In the genomic region with DNA sequence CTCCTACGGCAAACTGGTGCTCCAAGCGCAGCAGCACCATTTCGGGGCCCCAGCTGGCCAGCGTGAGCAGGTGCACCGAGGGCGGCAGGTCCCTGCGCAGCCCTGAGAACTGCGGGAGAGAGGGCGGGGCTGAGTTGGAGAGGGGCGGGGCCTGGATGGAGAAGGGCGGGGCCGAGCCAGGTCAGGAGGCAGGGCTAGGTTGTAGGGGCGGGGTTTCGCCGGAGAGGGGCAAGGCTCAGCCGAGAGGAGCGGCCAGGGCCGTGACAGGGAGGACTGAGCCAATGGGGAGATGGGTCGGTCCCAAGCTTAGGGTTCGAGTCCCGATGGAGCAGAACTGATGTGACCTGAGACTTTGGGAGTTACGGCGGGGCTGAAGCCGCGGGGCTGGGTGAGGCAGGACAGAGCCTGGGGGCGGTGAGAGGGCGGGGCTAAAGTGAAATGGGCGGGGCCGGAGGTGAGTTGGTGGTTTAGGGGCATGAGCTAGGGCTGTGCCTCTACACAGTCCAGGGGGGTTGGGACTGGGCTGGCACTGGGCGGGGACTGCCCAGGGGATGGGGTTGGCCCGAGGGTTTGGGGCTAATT, we compare ENCODE assay signal across 1 cellular context.
TF ChIP-seq lines count a peak whose summit lies in the region.

No MANE protein-coding gene starts in this region.

TF ChIP-seq in GM12878, 131 proteins besides CTCF, POLR2A, EP300 and RAD21:
- TF ChIP-seq MEF2A (IDR thresholded peaks at IDR 0.05; ENCODE audit: insufficient read depth, low read depth, low read length), result no peak
- no peak for TF ChIP-seq CREB1 (IDR thresholded peaks at IDR 0.05; ENCODE audit: low read depth)
- TF ChIP-seq BHLHE40 (IDR thresholded peaks at IDR 0.05; ENCODE audit: borderline replicate concordance in 1 of 2, low read depth in 2 of 2, low read length in 1 of 2), result no peak
- no peak for TF ChIP-seq PML (IDR thresholded peaks at IDR 0.05; ENCODE audit: low read length)
- TF ChIP-seq, protein P1, sequence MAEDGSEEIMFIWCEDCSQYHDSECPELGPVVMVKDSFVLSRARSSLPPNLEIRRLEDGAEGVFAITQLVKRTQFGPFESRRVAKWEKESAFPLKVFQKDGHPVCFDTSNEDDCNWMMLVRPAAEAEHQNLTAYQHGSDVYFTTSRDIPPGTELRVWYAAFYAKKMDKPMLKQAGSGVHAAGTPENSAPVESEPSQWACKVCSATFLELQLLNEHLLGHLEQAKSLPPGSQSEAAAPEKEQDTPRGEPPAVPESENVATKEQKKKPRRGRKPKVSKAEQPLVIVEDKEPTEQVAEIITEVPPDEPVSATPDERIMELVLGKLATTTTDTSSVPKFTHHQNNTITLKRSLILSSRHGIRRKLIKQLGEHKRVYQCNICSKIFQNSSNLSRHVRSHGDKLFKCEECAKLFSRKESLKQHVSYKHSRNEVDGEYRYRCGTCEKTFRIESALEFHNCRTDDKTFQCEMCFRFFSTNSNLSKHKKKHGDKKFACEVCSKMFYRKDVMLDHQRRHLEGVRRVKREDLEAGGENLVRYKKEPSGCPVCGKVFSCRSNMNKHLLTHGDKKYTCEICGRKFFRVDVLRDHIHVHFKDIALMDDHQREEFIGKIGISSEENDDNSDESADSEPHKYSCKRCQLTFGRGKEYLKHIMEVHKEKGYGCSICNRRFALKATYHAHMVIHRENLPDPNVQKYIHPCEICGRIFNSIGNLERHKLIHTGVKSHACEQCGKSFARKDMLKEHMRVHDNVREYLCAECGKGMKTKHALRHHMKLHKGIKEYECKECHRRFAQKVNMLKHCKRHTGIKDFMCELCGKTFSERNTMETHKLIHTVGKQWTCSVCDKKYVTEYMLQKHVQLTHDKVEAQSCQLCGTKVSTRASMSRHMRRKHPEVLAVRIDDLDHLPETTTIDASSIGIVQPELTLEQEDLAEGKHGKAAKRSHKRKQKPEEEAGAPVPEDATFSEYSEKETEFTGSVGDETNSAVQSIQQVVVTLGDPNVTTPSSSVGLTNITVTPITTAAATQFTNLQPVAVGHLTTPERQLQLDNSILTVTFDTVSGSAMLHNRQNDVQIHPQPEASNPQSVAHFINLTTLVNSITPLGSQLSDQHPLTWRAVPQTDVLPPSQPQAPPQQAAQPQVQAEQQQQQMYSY (CRISPR knock-in tag; IDR thresholded peaks at IDR 0.05), result no peak
- no peak for TF ChIP-seq SRF (IDR thresholded peaks at IDR 0.05; ENCODE audit: low read depth in 2 of 2, low read length in 2 of 2)
- no peak for TF ChIP-seq ZBED1 (IDR thresholded peaks at IDR 0.05; ENCODE audit: borderline replicate concordance)
- TF ChIP-seq ZNF384 (IDR thresholded peaks at IDR 0.05; ENCODE audit: borderline replicate concordance, low read depth, low read length), result no peak
- no peak for TF ChIP-seq FOS (IDR thresholded peaks at IDR 0.05; ENCODE audit: borderline replicate concordance, extremely low read depth, insufficient read length)
- TF ChIP-seq HDAC2 (IDR thresholded peaks at IDR 0.05), result no peak
- TF ChIP-seq, protein P2, sequence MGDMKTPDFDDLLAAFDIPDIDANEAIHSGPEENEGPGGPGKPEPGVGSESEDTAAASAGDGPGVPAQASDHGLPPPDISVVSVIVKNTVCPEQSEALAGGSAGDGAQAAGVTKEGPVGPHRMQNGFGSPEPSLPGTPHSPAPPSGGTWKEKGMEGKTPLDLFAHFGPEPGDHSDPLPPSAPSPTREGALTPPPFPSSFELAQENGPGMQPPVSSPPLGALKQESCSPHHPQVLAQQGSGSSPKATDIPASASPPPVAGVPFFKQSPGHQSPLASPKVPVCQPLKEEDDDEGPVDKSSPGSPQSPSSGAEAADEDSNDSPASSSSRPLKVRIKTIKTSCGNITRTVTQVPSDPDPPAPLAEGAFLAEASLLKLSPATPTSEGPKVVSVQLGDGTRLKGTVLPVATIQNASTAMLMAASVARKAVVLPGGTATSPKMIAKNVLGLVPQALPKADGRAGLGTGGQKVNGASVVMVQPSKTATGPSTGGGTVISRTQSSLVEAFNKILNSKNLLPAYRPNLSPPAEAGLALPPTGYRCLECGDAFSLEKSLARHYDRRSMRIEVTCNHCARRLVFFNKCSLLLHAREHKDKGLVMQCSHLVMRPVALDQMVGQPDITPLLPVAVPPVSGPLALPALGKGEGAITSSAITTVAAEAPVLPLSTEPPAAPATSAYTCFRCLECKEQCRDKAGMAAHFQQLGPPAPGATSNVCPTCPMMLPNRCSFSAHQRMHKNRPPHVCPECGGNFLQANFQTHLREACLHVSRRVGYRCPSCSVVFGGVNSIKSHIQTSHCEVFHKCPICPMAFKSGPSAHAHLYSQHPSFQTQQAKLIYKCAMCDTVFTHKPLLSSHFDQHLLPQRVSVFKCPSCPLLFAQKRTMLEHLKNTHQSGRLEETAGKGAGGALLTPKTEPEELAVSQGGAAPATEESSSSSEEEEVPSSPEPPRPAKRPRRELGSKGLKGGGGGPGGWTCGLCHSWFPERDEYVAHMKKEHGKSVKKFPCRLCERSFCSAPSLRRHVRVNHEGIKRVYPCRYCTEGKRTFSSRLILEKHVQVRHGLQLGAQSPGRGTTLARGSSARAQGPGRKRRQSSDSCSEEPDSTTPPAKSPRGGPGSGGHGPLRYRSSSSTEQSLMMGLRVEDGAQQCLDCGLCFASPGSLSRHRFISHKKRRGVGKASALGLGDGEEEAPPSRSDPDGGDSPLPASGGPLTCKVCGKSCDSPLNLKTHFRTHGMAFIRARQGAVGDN (IDR thresholded peaks at IDR 0.05), result no peak
- no peak for TF ChIP-seq MTA3 (IDR thresholded peaks at IDR 0.05; ENCODE audit: borderline replicate concordance, low read length)
- no peak for TF ChIP-seq RFX5 (IDR thresholded peaks at IDR 0.05; ENCODE audit: low read depth, low read length)
- TF ChIP-seq SIN3A (IDR thresholded peaks at IDR 0.05; ENCODE audit: low read depth, low read length), result no peak
- TF ChIP-seq, protein P3, sequence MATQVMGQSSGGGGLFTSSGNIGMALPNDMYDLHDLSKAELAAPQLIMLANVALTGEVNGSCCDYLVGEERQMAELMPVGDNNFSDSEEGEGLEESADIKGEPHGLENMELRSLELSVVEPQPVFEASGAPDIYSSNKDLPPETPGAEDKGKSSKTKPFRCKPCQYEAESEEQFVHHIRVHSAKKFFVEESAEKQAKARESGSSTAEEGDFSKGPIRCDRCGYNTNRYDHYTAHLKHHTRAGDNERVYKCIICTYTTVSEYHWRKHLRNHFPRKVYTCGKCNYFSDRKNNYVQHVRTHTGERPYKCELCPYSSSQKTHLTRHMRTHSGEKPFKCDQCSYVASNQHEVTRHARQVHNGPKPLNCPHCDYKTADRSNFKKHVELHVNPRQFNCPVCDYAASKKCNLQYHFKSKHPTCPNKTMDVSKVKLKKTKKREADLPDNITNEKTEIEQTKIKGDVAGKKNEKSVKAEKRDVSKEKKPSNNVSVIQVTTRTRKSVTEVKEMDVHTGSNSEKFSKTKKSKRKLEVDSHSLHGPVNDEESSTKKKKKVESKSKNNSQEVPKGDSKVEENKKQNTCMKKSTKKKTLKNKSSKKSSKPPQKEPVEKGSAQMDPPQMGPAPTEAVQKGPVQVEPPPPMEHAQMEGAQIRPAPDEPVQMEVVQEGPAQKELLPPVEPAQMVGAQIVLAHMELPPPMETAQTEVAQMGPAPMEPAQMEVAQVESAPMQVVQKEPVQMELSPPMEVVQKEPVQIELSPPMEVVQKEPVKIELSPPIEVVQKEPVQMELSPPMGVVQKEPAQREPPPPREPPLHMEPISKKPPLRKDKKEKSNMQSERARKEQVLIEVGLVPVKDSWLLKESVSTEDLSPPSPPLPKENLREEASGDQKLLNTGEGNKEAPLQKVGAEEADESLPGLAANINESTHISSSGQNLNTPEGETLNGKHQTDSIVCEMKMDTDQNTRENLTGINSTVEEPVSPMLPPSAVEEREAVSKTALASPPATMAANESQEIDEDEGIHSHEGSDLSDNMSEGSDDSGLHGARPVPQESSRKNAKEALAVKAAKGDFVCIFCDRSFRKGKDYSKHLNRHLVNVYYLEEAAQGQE (IDR thresholded peaks at IDR 0.05; ENCODE audit: low read depth, low read length), result no peak
- TF ChIP-seq, protein P4, sequence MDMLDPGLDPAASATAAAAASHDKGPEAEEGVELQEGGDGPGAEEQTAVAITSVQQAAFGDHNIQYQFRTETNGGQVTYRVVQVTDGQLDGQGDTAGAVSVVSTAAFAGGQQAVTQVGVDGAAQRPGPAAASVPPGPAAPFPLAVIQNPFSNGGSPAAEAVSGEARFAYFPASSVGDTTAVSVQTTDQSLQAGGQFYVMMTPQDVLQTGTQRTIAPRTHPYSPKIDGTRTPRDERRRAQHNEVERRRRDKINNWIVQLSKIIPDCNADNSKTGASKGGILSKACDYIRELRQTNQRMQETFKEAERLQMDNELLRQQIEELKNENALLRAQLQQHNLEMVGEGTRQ (IDR thresholded peaks at IDR 0.05; ENCODE audit: borderline replicate concordance, low read depth, low read length), result no peak
TF ChIP-seq in GM12878: peak in this region for 0.
